8 cellular contexts compared by ENCODE assay signal in the genomic region with DNA sequence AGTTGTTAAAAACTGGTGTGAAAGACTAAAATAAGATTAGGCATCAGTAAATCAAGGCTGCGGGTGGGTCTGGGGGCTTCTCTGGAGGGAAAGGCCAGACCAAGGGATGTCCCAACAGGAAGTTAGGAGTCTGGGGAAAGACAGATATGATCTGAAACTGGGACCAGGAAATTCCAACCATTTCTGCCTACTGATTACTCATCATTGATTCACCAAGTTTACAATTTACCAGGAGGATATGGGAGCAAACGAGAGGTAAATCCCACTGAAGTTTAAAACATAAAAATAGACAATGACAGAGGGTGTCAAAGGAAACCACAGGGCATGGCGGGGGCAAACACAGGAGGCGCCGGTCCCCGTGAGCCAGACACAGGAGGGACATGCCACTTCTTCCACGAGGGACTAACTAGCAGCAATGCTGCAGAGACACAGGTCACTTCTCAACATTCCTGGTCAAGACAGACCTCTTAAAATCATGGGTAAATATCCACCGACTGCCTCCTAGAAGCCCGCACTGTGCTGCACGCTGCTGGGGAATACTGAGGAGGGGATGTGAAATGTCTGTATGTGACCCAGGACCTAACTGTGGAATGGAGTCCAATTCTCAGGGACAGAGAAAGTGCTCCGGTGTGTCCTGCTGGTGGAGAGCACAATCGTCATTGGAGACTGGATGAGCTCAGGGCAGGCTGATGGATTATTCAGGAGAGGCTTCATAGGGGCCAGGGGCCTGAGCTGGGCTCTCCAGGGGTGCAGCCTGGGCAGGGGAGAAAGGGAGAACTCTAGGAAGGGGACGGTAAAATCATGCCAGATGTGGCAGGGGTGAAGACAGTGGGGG.
DNase-seq lines count a peak whose midpoint lies in the region; ATAC-seq and TF ChIP-seq lines count a peak whose summit lies in the region.

No MANE protein-coding gene starts in this region.

- no peak overlapping the region for H3K4me3 Mint-ChIP-seq in T-helper 1 cell treated with Interleukin-12 subunit alpha and Interleukin-12 subunit beta and Interleukin-4 antibody, amounts not matched to agents 30 μg/mL and 1 μg/mL, for 36 hours
- no peak overlapping the region for H3K4me3 Mint-ChIP-seq in activated CD8-positive, alpha-beta memory T cell treated with anti-CD3 and anti-CD28 coated beads, Interleukin-2, amount 10 ng/mL, durations not matched to agents 7 days and 5 days

- ATAC-seq in activated CD8-positive, alpha-beta memory T cell treated with anti-CD3 and anti-CD28 coated beads, Interleukin-2, amount 10 ng/mL, durations not matched to agents 7 days and 5 days, result no peak

- TF ChIP-seq CTCF in fibroblast of villous mesenchyme (IDR thresholded peaks at IDR 0.05; ENCODE audit: insufficient read depth, low read depth, low read length), result no peak

- H3K4me3 ChIP-seq in fibroblast of villous mesenchyme (ENCODE audit: low read depth, low read length), result no peak overlapping the region

- no peaks in the 10 kb centered on the region for H3K27me3 Mint-ChIP-seq in T-helper 1 cell treated with Interleukin-12 subunit alpha and Interleukin-12 subunit beta and Interleukin-4 antibody, amounts not matched to agents 30 μg/mL and 1 μg/mL, for 36 hours (ENCODE audit: low read depth)
- H3K27me3 Mint-ChIP-seq in activated CD8-positive, alpha-beta memory T cell treated with anti-CD3 and anti-CD28 coated beads, Interleukin-2, amount 10 ng/mL, durations not matched to agents 7 days and 5 days, result no peaks in the 10 kb centered on the region

- H3K4me1 Mint-ChIP-seq in T-helper 1 cell treated with Interleukin-12 subunit alpha and Interleukin-12 subunit beta and Interleukin-4 antibody, amounts not matched to agents 30 μg/mL and 1 μg/mL, for 36 hours (ENCODE audit: low read depth), result peaks cover 25% of the 10 kb centered on the region
- peaks cover 51% of the 10 kb centered on the region for H3K4me1 Mint-ChIP-seq in activated CD8-positive, alpha-beta memory T cell treated with anti-CD3 and anti-CD28 coated beads, Interleukin-2, amount 10 ng/mL, durations not matched to agents 7 days and 5 days

- H3K9me3 Mint-ChIP-seq in T-helper 1 cell treated with Interleukin-12 subunit alpha and Interleukin-12 subunit beta and Interleukin-4 antibody, amounts not matched to agents 30 μg/mL and 1 μg/mL, for 36 hours, result no peaks in the 10 kb centered on the region
- H3K9me3 Mint-ChIP-seq in activated CD8-positive, alpha-beta memory T cell treated with anti-CD3 and anti-CD28 coated beads, Interleukin-2, amount 10 ng/mL, durations not matched to agents 7 days and 5 days (ENCODE audit: low read depth), result no peaks in the 10 kb centered on the region

- peaks cover 43% of the 10 kb centered on the region for H3K36me3 Mint-ChIP-seq in T-helper 1 cell treated with Interleukin-12 subunit alpha and Interleukin-12 subunit beta and Interleukin-4 antibody, amounts not matched to agents 30 μg/mL and 1 μg/mL, for 36 hours (ENCODE audit: low read depth)
- H3K36me3 Mint-ChIP-seq in activated CD8-positive, alpha-beta memory T cell treated with anti-CD3 and anti-CD28 coated beads, Interleukin-2, amount 10 ng/mL, durations not matched to agents 7 days and 5 days, result peaks cover 51% of the 10 kb centered on the region

- H3K27ac Mint-ChIP-seq in T-helper 1 cell treated with Interleukin-12 subunit alpha and Interleukin-12 subunit beta and Interleukin-4 antibody, amounts not matched to agents 30 μg/mL and 1 μg/mL, for 36 hours, result peak overlapping the region; percentile 61
- peak overlapping the region; percentile 45 for H3K27ac Mint-ChIP-seq in activated CD8-positive, alpha-beta memory T cell treated with anti-CD3 and anti-CD28 coated beads, Interleukin-2, amount 10 ng/mL, durations not matched to agents 7 days and 5 days

- DNase-seq in T-helper 1 cell (no peak), fibroblast of villous mesenchyme (ENCODE audit: low read depth) (peak; percentile 92), stromal cell of bone marrow (ENCODE audit: low read depth) (peak; percentile 33), middle frontal gyrus (ENCODE audit: extremely low spot score, low spot score) (no peak), NCI-H2171 treated with DMSO at 0.1 percent for 48 hours (lab: John Stamatoyannopoulos, UW) (no peak), COLO668 (lab: John Stamatoyannopoulos, UW; ENCODE audit: unreplicated experiment) (no peak)
- DNase-seq in activated CD8-positive, alpha-beta memory T cell treated with anti-CD3 and anti-CD28 coated beads, Interleukin-2, amount 10 ng/mL, durations not matched to agents 7 days and 5 days, result no peak

- CTCF ChIA-PET in activated CD8-positive, alpha-beta memory T cell treated with anti-CD3 and anti-CD28 coated beads, Interleukin-2, amount 10 ng/mL, durations not matched to agents 7 days and 5 days (lab: Charles Lee), result interaction anchor here (0.9 to 3.6 kb wide), 7 partner anchors 9 to 153 kb away, joined by 3 to 20 read pairs (median 11); no protein-coding TSS in a partner anchor

Comparison
In these comparisons a context has a peak if more than half of its experiments do, and no peak if none do; other contexts are left out.
1. DNase-seq: peak in fibroblast of villous mesenchyme (single experiment) and stromal cell of bone marrow (single experiment); none in T-helper 1 cell (0 of 5), activated CD8-positive, alpha-beta memory T cell treated with anti-CD3 and anti-CD28 coated beads, Interleukin-2, amount 10 ng/mL, durations not matched to agents 7 days and 5 days (single experiment), middle frontal gyrus (single experiment), NCI-H2171 treated with DMSO at 0.1 percent for 48 hours (single experiment) and COLO668 (single experiment).